In the genomic region with DNA sequence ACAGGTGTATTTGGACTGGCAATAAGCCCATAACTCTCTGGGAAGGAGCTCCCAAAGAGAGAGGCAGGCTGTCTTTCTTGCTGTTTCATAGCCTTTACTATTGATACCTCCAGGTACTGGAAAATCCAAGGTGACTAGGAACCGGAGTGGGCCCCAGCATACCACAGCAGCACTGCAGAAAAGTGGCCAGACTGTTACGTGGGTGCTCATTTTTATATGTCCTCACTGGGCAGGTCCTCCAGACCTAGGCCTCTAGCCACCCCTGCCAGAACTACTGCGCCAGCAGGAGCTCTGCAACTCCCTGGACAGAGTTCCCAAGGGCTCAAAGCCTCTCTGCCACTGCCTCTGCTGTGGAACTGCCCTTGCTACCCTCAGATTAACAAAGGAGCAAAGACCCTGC, we compare ENCODE assay signal across 33 cellular contexts. TPM values are rescaled to one million over a fixed set of nuclear protein-coding genes. Genes with fewer than 3 reads are reported as not detected.
A peak's percentile ranks its signal among the peaks of the same experiment; 100 is the strongest.
DNase-seq lines count a peak whose midpoint lies in the region; ATAC-seq, FAIRE-seq and TF ChIP-seq lines count a peak whose summit lies in the region.
"Had no signal": no experiment of that assay in that cellular context is flagged by ENCODE, and none has a peak within 500 bp of the region (broad histone marks: within the 10 kb centered on the region; RNA-seq: fewer than 3 reads in every experiment).

No MANE protein-coding gene starts in this region.

- H3K23ac ChIP-seq in neuronal stem cell (ENCODE audit: low read depth, low read length, poor library complexity), result no peak overlapping the region

- H2BK120ac ChIP-seq in neuronal stem cell (ENCODE audit: low read depth, low read length), result no peak overlapping the region

- ATAC-seq in HG03457 (IDR thresholded peaks at IDR 0.05; ENCODE audit: unreplicated experiment), result no peak
- ATAC-seq: A549; CD8-positive, alpha-beta T cell had no signal

- no peak for FAIRE-seq in kidney (lab: Jason Lieb, UNC)
- FAIRE-seq: A204.1, A549, D721Med had no signal

- H3K27ac ChIP-seq in left ventricle myocardium inferior (replicated peaks), result no peak overlapping the region
- H3K27ac ChIP-seq in kidney (ENCODE audit: low read depth in 2 of 2, low read length in 2 of 2), result no peak overlapping the region
- H3K27ac ChIP-seq in neuronal stem cell (replicated peaks; ENCODE audit: low read length), result no peak overlapping the region
- H3K27ac ChIP-seq: 22Rv1; A549; BLaER1; BLaER1 treated with 17β-estradiol and CSF1 and Interleukin-3, amounts not matched to agents 10 nM and 100 nM; C4-2B had no signal

- H3K4me3 ChIP-seq in left ventricle myocardium inferior (no peak overlapping the region), kidney (ENCODE audit: low read length in 2 of 2) (no peak overlapping the region), neuronal stem cell (ENCODE audit: low read length in 2 of 2) (no peak overlapping the region)
- H3K4me3 ChIP-seq: A549; BLaER1; BLaER1 treated with 17β-estradiol and CSF1 and Interleukin-3, amounts not matched to agents 10 nM and 100 nM had no signal

- H2BK15ac ChIP-seq in neuronal stem cell (ENCODE audit: low read length), result no peak overlapping the region

- H3K4me1 ChIP-seq in left ventricle myocardium inferior (no peaks in the 10 kb centered on the region), kidney (ENCODE audit: control insufficient read depth in 1 of 2, insufficient read depth in 1 of 2, low read depth in 1 of 2, low read length in 2 of 2) (no peaks in the 10 kb centered on the region), neuronal stem cell (ENCODE audit: control insufficient read depth in 2 of 2, insufficient read depth in 1 of 2, low read depth in 1 of 2, low read length in 2 of 2) (no peaks in the 10 kb centered on the region)
- H3K4me1 ChIP-seq: A549; BE2C; BLaER1; BLaER1 treated with 17β-estradiol and CSF1 and Interleukin-3, amounts not matched to agents 10 nM and 100 nM; Caco-2 had no signal

- H3K14ac ChIP-seq in neuronal stem cell (ENCODE audit: low read length), result no peak overlapping the region

- peak; percentile 53 for DNase-seq in cardiac septum (ENCODE audit: low spot score)
- no peak for DNase-seq in left ventricle myocardium inferior
- peak; percentile 43 for DNase-seq in kidney
- no peak for DNase-seq in neuronal stem cell (ENCODE audit: low spot score)
- no peak for DNase-seq in stimulated activated CD4-positive, alpha-beta T cell treated with anti-CD3 and anti-CD28 coated beads, Interleukin-4, amount 100 ng/mL, for 4 hours
- DNase-seq: 8988T; ACHN; AML-193; BE2C; C1 segment of cervical spinal cord; Caco-2; Calu3; CD4-positive, alpha-beta memory T cell; CD4-positive, alpha-beta T cell; CD4-positive, CD25-positive, alpha-beta regulatory T cell; CD8-positive, alpha-beta memory T cell; CD8-positive, alpha-beta T cell; COR-L47; DMS 273 treated with DMSO at 0.1 percent for 48 hours; DMS153; DMS53; DMS79; DMS79 treated with DMSO at 0.1 percent for 48 hours; DND-41; EL had no signal

- no peak overlapping the region for H3K4me2 ChIP-seq in neuronal stem cell (ENCODE audit: insufficient read depth, low read length, poor library complexity, severe bottlenecking)
- H3K4me2 ChIP-seq: A549; BLaER1; BLaER1 treated with 17β-estradiol and CSF1 and Interleukin-3, amounts not matched to agents 10 nM and 100 nM had no signal

- no peak overlapping the region for H4K91ac ChIP-seq in neuronal stem cell (ENCODE audit: low read depth, low read length, poor library complexity)

- H3K27me3 ChIP-seq in left ventricle myocardium inferior (ENCODE audit: low read depth) (peaks cover 13% of the 10 kb centered on the region), neuronal stem cell (ENCODE audit: control insufficient read depth in 3 of 3, insufficient read depth in 3 of 3, low read depth in 1 of 3, low read length in 3 of 3) (no peaks in the 10 kb centered on the region)
- H3K27me3 ChIP-seq: BLaER1; BLaER1 treated with 17β-estradiol and CSF1 and Interleukin-3, amounts not matched to agents 10 nM and 100 nM had no signal

- H3K9ac ChIP-seq in kidney (ENCODE audit: low read length in 2 of 2), result no peak overlapping the region
- no peak overlapping the region for H3K9ac ChIP-seq in neuronal stem cell (ENCODE audit: low read depth, low read length, poor library complexity)
- H3K9ac ChIP-seq: BLaER1; BLaER1 treated with 17β-estradiol and CSF1 and Interleukin-3, amounts not matched to agents 10 nM and 100 nM had no signal

- intact Hi-C loops in cardiac septum (cut with DNase I), result no loop called here
- intact Hi-C loops in left ventricle myocardium inferior (cut with micrococcal nuclease), result no loop called here
- intact Hi-C loops in kidney (cut with DNase I), result no loop called here

- H3K18ac ChIP-seq in neuronal stem cell (ENCODE audit: low read length), result no peak overlapping the region

- WGBS in neuronal stem cell (ENCODE audit: extremely low coverage in 2 of 2, insufficient read length in 2 of 2, insufficient replicate concordance in 1 of 2), 2 donors, result no CpG with 5 or more reads among the region's 3 CpGs

- no peak for TF ChIP-seq CTCF in left ventricle myocardium inferior (IDR thresholded peaks at IDR 0.05; ENCODE audit: borderline replicate concordance)
- TF ChIP-seq CTCF in kidney (IDR thresholded peaks at IDR 0.05; ENCODE audit: borderline replicate concordance, extremely low read depth, insufficient read depth), result no peak

- H2BK5ac ChIP-seq in neuronal stem cell (ENCODE audit: low read length), result peak overlapping the region; percentile 11

- H3K9me3 ChIP-seq in left ventricle myocardium inferior (replicated peaks) (peaks cover 38% of the 10 kb centered on the region), kidney (ENCODE audit: control insufficient read depth in 1 of 2, low read length in 2 of 2) (no peaks in the 10 kb centered on the region), neuronal stem cell (replicated peaks in 1 of 2; ENCODE audit: control insufficient read depth in 2 of 2, insufficient read depth in 1 of 2, low read depth in 1 of 2, low read length in 2 of 2) (no peaks in the 10 kb centered on the region)
- H3K9me3 ChIP-seq: A549, BE2C, Caco-2 had no signal

- H3K36me3 ChIP-seq in left ventricle myocardium inferior (no peaks in the 10 kb centered on the region), kidney (ENCODE audit: control insufficient read depth in 1 of 2, insufficient read depth in 2 of 2, low read length in 2 of 2) (no peaks in the 10 kb centered on the region), neuronal stem cell (replicated peaks in 1 of 2; ENCODE audit: control insufficient read depth in 2 of 2, insufficient read depth in 2 of 2, low read length in 2 of 2) (no peaks in the 10 kb centered on the region)
- H3K36me3 ChIP-seq: BE2C; BLaER1; BLaER1 treated with 17β-estradiol and CSF1 and Interleukin-3, amounts not matched to agents 10 nM and 100 nM had no signal

- no peak overlapping the region for H2BK12ac ChIP-seq in neuronal stem cell (ENCODE audit: low read length)

- no peak overlapping the region for H2AK5ac ChIP-seq in neuronal stem cell (ENCODE audit: low read depth, low read length)

- no peak overlapping the region for H4K8ac ChIP-seq in neuronal stem cell (ENCODE audit: low read depth, low read length)

- no peak overlapping the region for H2AFZ ChIP-seq in neuronal stem cell (ENCODE audit: low read length)

- H3K4ac ChIP-seq in neuronal stem cell (ENCODE audit: low read length), result no peak overlapping the region

- no peaks in the 10 kb centered on the region for H3K79me1 ChIP-seq in neuronal stem cell (ENCODE audit: low read depth, low read length)

RNA-seq across cellular contexts. Expression of a gene that starts 46.4 kb away (rescaled TPM):
- 11.4 TPM for total RNA-seq in cardiac septum
- 8.1 TPM for total RNA-seq in left ventricle myocardium inferior
- total RNA-seq in kidney, result 9.3 TPM
- polyA plus RNA-seq in kidney (ENCODE audit: insufficient read depth, low read depth, low replicate concordance), result 5.9 TPM
- polyA plus RNA-seq in neuronal stem cell (2013, experiment 1 of 2), result 8.0 TPM
- polyA plus RNA-seq in neuronal stem cell (2013, experiment 2 of 2), result 8.0 TPM

RNA-seq across cellular contexts. Expression of a gene that starts 49.3 kb away (rescaled TPM):
- total RNA-seq in cardiac septum (5.5 TPM), left ventricle myocardium inferior (5.1 TPM), kidney (9.4 TPM)
- 4.9 TPM for polyA plus RNA-seq in kidney (ENCODE audit: insufficient read depth, low read depth, low replicate concordance)
- 7.2 TPM for polyA plus RNA-seq in neuronal stem cell (2013, experiment 1 of 2)
- 7.4 TPM for polyA plus RNA-seq in neuronal stem cell (2013, experiment 2 of 2)

Comparison
In these comparisons a context has a peak if more than half of its experiments do, and no peak if none do; other contexts are left out.
1. DNase-seq: peak in cardiac septum (single experiment) and kidney (single experiment); none in left ventricle myocardium inferior (single experiment), neuronal stem cell (single experiment) and stimulated activated CD4-positive, alpha-beta T cell treated with anti-CD3 and anti-CD28 coated beads, Interleukin-4, amount 100 ng/mL, for 4 hours (0 of 2).